13 cellular contexts compared by ENCODE assay signal in genomic region chr2:175009917-175010621, GRCh38. TPM values are rescaled to one million over a fixed set of nuclear protein-coding genes. Genes with fewer than 3 reads are reported as not detected.
DNase-seq lines count a peak whose midpoint lies in the region; FAIRE-seq and TF ChIP-seq lines count a peak whose summit lies in the region.
"Had no signal": no experiment of that assay in that cellular context is flagged by ENCODE, and none has a peak within 500 bp of the region (broad histone marks: within the 10 kb centered on the region; RNA-seq: fewer than 3 reads in every experiment).

No MANE protein-coding gene starts in this region.

- no peaks in the 10 kb centered on the region for H4K20me1 ChIP-seq in osteoblast (ENCODE audit: insufficient read depth, low read length)
- no peaks in the 10 kb centered on the region for H4K20me1 ChIP-seq in MM.1S (ENCODE audit: insufficient read depth, low read length)

- CTCF ChIA-PET in HEK293 (lab: Yijun Ruan, JAX), result no interaction called here
- CTCF ChIA-PET in activated naive CD4-positive, alpha-beta T cell treated with anti-CD3 and anti-CD28 coated beads, Interleukin-2, amount 10 ng/mL, durations not matched to agents 7 days and 5 days (lab: Charles Lee), result interaction anchor here (0.8 to 1.4 kb wide), 2 partner anchors 20 to 71 kb away, joined by 3 read pairs; no protein-coding TSS in a partner anchor

- H3K27me3 ChIP-seq in osteoblast (ENCODE audit: insufficient read depth, low read length) (peaks cover 42% of the 10 kb centered on the region), MM.1S (replicated peaks; ENCODE audit: insufficient read depth, low read length) (peaks cover 16% of the 10 kb centered on the region)

- H3K4me3 ChIP-seq in HEK293 (ENCODE audit: low read depth, low read length) (no peak overlapping the region), osteoblast (ENCODE audit: insufficient read depth, low read length) (no peak overlapping the region), MM.1S (ENCODE audit: low read length) (no peak overlapping the region)
- H3K4me3 ChIP-seq: MG63 had no signal

- H3K4me2 ChIP-seq in osteoblast (ENCODE audit: insufficient read depth, low read length) (no peak overlapping the region), MM.1S (ENCODE audit: low read depth, low read length) (no peak overlapping the region)
- H3K4me2 ChIP-seq: KMS-11 had no signal

- H3K4me3 Mint-ChIP-seq in activated naive CD4-positive, alpha-beta T cell treated with anti-CD3 and anti-CD28 coated beads, Interleukin-2, amount 10 ng/mL, durations not matched to agents 7 days and 5 days, result no peak overlapping the region
- H3K4me3 Mint-ChIP-seq: B cell; CD4-positive, alpha-beta T cell had no signal

- no peak overlapping the region for H3K9ac ChIP-seq in MM.1S (ENCODE audit: low read length)
- H3K9ac ChIP-seq: KMS-11 had no signal

- H3K27ac ChIP-seq in HEK293 (ENCODE audit: extremely low read depth, low read depth, low read length), result no peak overlapping the region
- H3K27ac ChIP-seq in VCaP, result peak overlapping the region; percentile 18; the same call in 1 of the 2 replicates
- no peak overlapping the region for H3K27ac ChIP-seq in osteoblast (ENCODE audit: low read depth, low read length)
- H3K27ac ChIP-seq in MM.1S (ENCODE audit: low read length), result no peak overlapping the region
- H3K27ac ChIP-seq: KMS-11 had no signal

- H3K36me3 Mint-ChIP-seq in activated naive CD4-positive, alpha-beta T cell treated with anti-CD3 and anti-CD28 coated beads, Interleukin-2, amount 10 ng/mL, durations not matched to agents 7 days and 5 days, result peaks cover 1% of the 10 kb centered on the region

- H2AFZ ChIP-seq in osteoblast (ENCODE audit: low read length), result no peak overlapping the region
- H2AFZ ChIP-seq in MM.1S (ENCODE audit: low read length), result no peak overlapping the region

- TF ChIP-seq CTCF in HEK293 (tag by site-specific recombination; IDR thresholded peaks at IDR 0.05) (no peak), VCaP (conservative IDR thresholded peaks at IDR 0.05) (no peak), osteoblast (IDR thresholded peaks at IDR 0.05; ENCODE audit: extremely low read depth, low read depth, low read length) (no peak), MM.1S (IDR thresholded peaks at IDR 0.05; ENCODE audit: low read length) (no peak)

- peaks cover 44% of the 10 kb centered on the region for H3K27me3 Mint-ChIP-seq in activated naive CD4-positive, alpha-beta T cell treated with anti-CD3 and anti-CD28 coated beads, Interleukin-2, amount 10 ng/mL, durations not matched to agents 7 days and 5 days

- H3K9me3 ChIP-seq in HEK293 (ENCODE audit: control insufficient read depth, insufficient read depth, low read depth, low read length), result no peaks in the 10 kb centered on the region
- H3K9me3 ChIP-seq in osteoblast (ENCODE audit: low read depth, low read length), result no peaks in the 10 kb centered on the region
- H3K9me3 ChIP-seq in MM.1S (replicated peaks; ENCODE audit: insufficient read depth, low read length), result no peaks in the 10 kb centered on the region
- H3K9me3 ChIP-seq: MG63 had no signal

- no peak overlapping the region for H3K27ac Mint-ChIP-seq in activated naive CD4-positive, alpha-beta T cell treated with anti-CD3 and anti-CD28 coated beads, Interleukin-2, amount 10 ng/mL, durations not matched to agents 7 days and 5 days
- H3K27ac Mint-ChIP-seq: B cell; CD4-positive, alpha-beta T cell had no signal

- POLR2A ChIA-PET in HEK293 (lab: Yijun Ruan, JAX), result no interaction called here

- peaks cover 7% of the 10 kb centered on the region for H3K4me1 Mint-ChIP-seq in activated naive CD4-positive, alpha-beta T cell treated with anti-CD3 and anti-CD28 coated beads, Interleukin-2, amount 10 ng/mL, durations not matched to agents 7 days and 5 days

- FAIRE-seq in G401.6 (lab: Jason Lieb, UNC) (peak; percentile 30), GM19239 (lab: Jason Lieb, UNC) (no peak)
- FAIRE-seq: GM18507, H1 had no signal

- H3K9me3 Mint-ChIP-seq in activated naive CD4-positive, alpha-beta T cell treated with anti-CD3 and anti-CD28 coated beads, Interleukin-2, amount 10 ng/mL, durations not matched to agents 7 days and 5 days, result peaks cover 2% of the 10 kb centered on the region

- H3K79me2 ChIP-seq in osteoblast (ENCODE audit: insufficient read depth, low read length), result no peaks in the 10 kb centered on the region
- no peaks in the 10 kb centered on the region for H3K79me2 ChIP-seq in MM.1S (ENCODE audit: low read length)

- H3K4me1 ChIP-seq in HEK293 (ENCODE audit: control insufficient read depth, insufficient read depth, low read length), result peaks cover 26% of the 10 kb centered on the region
- peaks cover 3% of the 10 kb centered on the region for H3K4me1 ChIP-seq in osteoblast (ENCODE audit: insufficient read depth, low read length)
- H3K4me1 ChIP-seq in MM.1S (ENCODE audit: low read length), result no peaks in the 10 kb centered on the region

- no peaks in the 10 kb centered on the region for H3F3A ChIP-seq in MM.1S (ENCODE audit: insufficient read depth, low read length)

- H3K9me2 ChIP-seq in MM.1S (replicated peaks; ENCODE audit: insufficient read depth, low read length), result no peaks in the 10 kb centered on the region

- H3K36me3 ChIP-seq in HEK293 (ENCODE audit: control insufficient read depth in 2 of 2, insufficient read depth in 1 of 2, low read length in 2 of 2) (no peaks in the 10 kb centered on the region), osteoblast (ENCODE audit: insufficient read depth, low read length) (no peaks in the 10 kb centered on the region), MM.1S (replicated peaks; ENCODE audit: insufficient read depth, low read length) (no peaks in the 10 kb centered on the region)
- H3K36me3 ChIP-seq: MG63 had no signal

- DNase-seq in osteoblast (ENCODE audit: insufficient read length, low spot score, missing footprints), result peak; percentile 68
- no peak for DNase-seq in MM.1S
- no peak for DNase-seq in activated naive CD4-positive, alpha-beta T cell treated with anti-CD3 and anti-CD28 coated beads, Interleukin-2, amount 10 ng/mL, durations not matched to agents 7 days and 5 days
- no peak for DNase-seq in GM19239 (ENCODE audit: insufficient read length, low spot score)
- DNase-seq: CD4-positive, alpha-beta T cell; MG63 had no signal

TF ChIP-seq in HEK293, 187 proteins besides CTCF, POLR2A, EP300 and RAD21:
- TF ChIP-seq EGR2 (tag by site-specific recombination; IDR thresholded peaks at IDR 0.05; ENCODE audit: low read depth) (peak; percentile 62; the same call in 1 of the 2 replicates), RBAK (tag by site-specific recombination; IDR thresholded peaks at IDR 0.05) (no peak), ZNF114 (tag by site-specific recombination; IDR thresholded peaks at IDR 0.05) (no peak), ZNF121 (tag by site-specific recombination; IDR thresholded peaks at IDR 0.05) (no peak), ZNF24 (tag by site-specific recombination; IDR thresholded peaks at IDR 0.05) (no peak), ZNF292 (tag by site-specific recombination; IDR thresholded peaks at IDR 0.05; ENCODE audit: borderline replicate concordance, low read depth) (no peak), TCF7L2 (IDR thresholded peaks at IDR 0.05; ENCODE audit: borderline replicate concordance, low read depth, low read length) (no peak), ZNF580 (tag by site-specific recombination; IDR thresholded peaks at IDR 0.05) (no peak), ZNF433 (tag by site-specific recombination; IDR thresholded peaks at IDR 0.05; ENCODE audit: low read depth) (no peak), ZNF830 (tag by site-specific recombination; IDR thresholded peaks at IDR 0.05; ENCODE audit: low read depth) (no peak), ZNF600 (tag by site-specific recombination; IDR thresholded peaks at IDR 0.05) (no peak), ZFHX2 (tag by site-specific recombination; conservative IDR thresholded peaks at IDR 0.05) (peak; percentile 88), REPIN1 (tag by site-specific recombination; IDR thresholded peaks at IDR 0.05; ENCODE audit: low read depth) (no peak)
- TF ChIP-seq, protein P1, sequence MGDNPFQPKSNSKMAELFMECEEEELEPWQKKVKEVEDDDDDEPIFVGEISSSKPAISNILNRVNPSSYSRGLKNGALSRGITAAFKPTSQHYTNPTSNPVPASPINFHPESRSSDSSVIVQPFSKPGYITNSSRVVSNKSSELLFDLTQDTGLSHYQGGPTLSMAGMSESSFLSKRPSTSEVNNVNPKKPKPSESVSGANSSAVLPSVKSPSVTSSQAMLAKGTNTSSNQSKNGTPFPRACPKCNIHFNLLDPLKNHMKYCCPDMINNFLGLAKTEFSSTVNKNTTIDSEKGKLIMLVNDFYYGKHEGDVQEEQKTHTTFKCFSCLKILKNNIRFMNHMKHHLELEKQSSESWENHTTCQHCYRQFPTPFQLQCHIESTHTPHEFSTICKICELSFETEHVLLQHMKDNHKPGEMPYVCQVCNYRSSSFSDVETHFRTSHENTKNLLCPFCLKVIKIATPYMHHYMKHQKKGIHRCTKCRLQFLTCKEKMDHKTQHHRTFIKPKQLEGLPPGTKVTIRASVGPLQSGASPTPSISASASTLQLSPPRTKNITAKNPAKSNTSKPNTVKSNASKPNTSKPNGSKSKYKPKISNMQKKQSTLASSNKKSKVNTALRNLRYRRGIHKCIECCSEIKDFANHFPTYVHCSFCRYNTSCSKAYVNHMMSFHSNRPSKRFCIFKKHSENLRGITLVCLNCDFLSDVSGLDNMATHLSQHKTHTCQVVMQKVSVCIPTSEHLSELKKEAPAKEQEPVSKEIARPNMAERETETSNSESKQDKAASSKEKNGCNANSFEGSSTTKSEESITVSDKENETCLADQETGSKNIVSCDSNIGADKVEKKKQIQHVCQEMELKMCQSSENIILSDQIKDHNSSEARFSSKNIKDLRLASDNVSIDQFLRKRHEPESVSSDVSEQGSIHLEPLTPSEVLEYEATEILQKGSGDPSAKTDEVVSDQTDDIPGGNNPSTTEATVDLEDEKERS (tag by site-specific recombination; IDR thresholded peaks at IDR 0.05), result no peak
TF ChIP-seq in HEK293: peak in this region for 2.

RNA-seq across cellular contexts. Expression of gene CHN1, which starts 4.9 kb away (rescaled TPM):
- 33.7 and 54.5 TPM in 2 replicates for total RNA-seq in osteoblast
